Comparison of ENCODE assay signal across 9 cellular contexts in the genomic region with DNA sequence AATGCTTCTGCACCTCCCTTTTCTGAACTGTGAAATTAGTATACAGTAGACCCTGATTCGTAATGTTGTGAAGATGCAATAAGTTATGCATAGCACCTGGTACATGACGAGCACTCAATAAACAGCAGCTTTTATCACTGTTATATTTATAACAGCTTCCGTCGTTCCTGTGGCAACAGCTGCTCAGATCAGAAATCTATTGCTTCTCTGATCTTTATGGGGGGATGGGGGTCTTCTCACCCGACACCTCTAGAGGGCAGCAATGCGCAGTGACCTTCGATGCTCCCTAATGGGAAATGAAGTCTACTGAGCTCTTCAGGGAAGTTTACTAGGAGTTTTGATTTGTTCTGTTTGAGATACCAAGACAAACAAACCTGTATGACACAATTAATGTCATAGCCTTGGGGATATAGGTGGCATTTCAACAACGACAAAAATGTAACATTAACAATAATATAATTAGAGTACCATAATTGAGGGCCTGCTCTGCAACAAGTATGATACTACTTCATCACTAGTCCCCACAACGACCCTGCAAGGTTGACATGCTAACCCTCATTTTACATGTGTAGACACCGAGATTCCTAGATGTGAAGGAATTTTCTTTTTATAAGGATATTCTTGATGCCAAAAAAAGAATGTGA.
DNase-seq lines count a peak whose midpoint lies in the region; ATAC-seq, FAIRE-seq and TF ChIP-seq lines count a peak whose summit lies in the region.
"Had no signal": no experiment of that assay in that cellular context is flagged by ENCODE, and none has a peak within 500 bp of the region (broad histone marks: within the 10 kb centered on the region; RNA-seq: fewer than 3 reads in every experiment).

No MANE protein-coding gene starts in this region.

- no peaks in the 10 kb centered on the region for H3K27me3 ChIP-seq in NT2/D1 (ENCODE audit: insufficient read depth, insufficient read length)

- intact Hi-C loops in posterior cingulate gyrus (cut with DNase I), result loop anchor here (5.0 to 10.0 kb wide), 2 partner anchors 196 to 296 kb away; no protein-coding TSS in a partner anchor

- no peak for FAIRE-seq in H54 (lab: Jason Lieb, UNC)
- FAIRE-seq: bronchial epithelial cell had no signal

- no peaks in the 10 kb centered on the region for H3K36me3 ChIP-seq in NT2/D1 (ENCODE audit: insufficient read depth, insufficient read length, low read length)

- TF ChIP-seq POLR2A in H54 (IDR thresholded peaks at IDR 0.05; ENCODE audit: low read depth, low read length), result no peak

- DNase-seq in Daoy (ENCODE audit: low read depth) (peak; percentile 50), H54 (ENCODE audit: insufficient read length, low spot score) (peak; percentile 19), NT2/D1 (ENCODE audit: low read depth, low spot score) (peak; percentile 39), activated T-cell treated with anti-CD3 and anti-CD28 coated beads for 1 hour (ENCODE audit: low read depth) (peak; percentile 55), fibroblast of the aortic adventitia (ENCODE audit: low read depth) (peak; percentile 4), posterior cingulate gyrus (peak in 7 of 10 donors; percentile 37 to 88 (median 68)), OCI-M2 (lab: John Stamatoyannopoulos, UW; ENCODE audit: unreplicated experiment) (no peak)

- peak; percentile 36 for TF ChIP-seq CTCF in fibroblast of the aortic adventitia (IDR thresholded peaks at IDR 0.05; ENCODE audit: insufficient read depth, low read length)

- no peak overlapping the region for H3K4me3 ChIP-seq in NT2/D1 (ENCODE audit: insufficient read length, low read depth)
- H3K4me3 ChIP-seq in fibroblast of the aortic adventitia (ENCODE audit: low read depth, low read length), result no peak overlapping the region

- no peaks in the 10 kb centered on the region for H3K9me3 ChIP-seq in NT2/D1 (ENCODE audit: insufficient read depth, low read length)

- H3K9ac ChIP-seq in NT2/D1 (ENCODE audit: insufficient read length, low read depth), result no peak overlapping the region

- no peak for ATAC-seq in GM21526 (IDR thresholded peaks at IDR 0.05; ENCODE audit: low FRiP score, unreplicated experiment)

- no peaks in the 10 kb centered on the region for H3K4me1 ChIP-seq in NT2/D1 (ENCODE audit: insufficient read depth, insufficient read length)
